In genomic region chr19:42301646-42302204, GRCh38 we compare ENCODE assay signal across 8 cellular contexts. TPM values are rescaled to one million over a fixed set of nuclear protein-coding genes. Genes with fewer than 3 reads are reported as not detected.
DNase-seq lines count a peak whose midpoint lies in the region; ATAC-seq, FAIRE-seq and TF ChIP-seq lines count a peak whose summit lies in the region.

Gene PRR19, plus strand, starts transcription at chr19:42302132. Its CDS starts 7,453 bp downstream, at chr19:42309585.

- ATAC-seq in GM19438 (IDR thresholded peaks at IDR 0.05; ENCODE audit: low read depth, unreplicated experiment) (peak; percentile 17), RWPE2 (ENCODE audit: low read depth) (peak; percentile 40), GM19324 (IDR thresholded peaks at IDR 0.05; ENCODE audit: low FRiP score, unreplicated experiment) (no peak)

- peaks cover 5% of the 10 kb centered on the region for H4K20me1 ChIP-seq in neural cell (ENCODE audit: insufficient read depth)

- H3K36me3 ChIP-seq in BE2C, result peaks cover 4% of the 10 kb centered on the region
- H3K36me3 ChIP-seq in RWPE2 (ENCODE audit: low read depth), result peaks cover 9% of the 10 kb centered on the region
- no peaks in the 10 kb centered on the region for H3K36me3 ChIP-seq in neural cell (ENCODE audit: insufficient read depth, low read length)

- H3K79me2 ChIP-seq in neural cell (replicated peaks; ENCODE audit: insufficient read depth, low read length), result peaks cover 26% of the 10 kb centered on the region

- peak within 1 kb of the TSS; percentile 61 for H3K4me2 ChIP-seq in neural cell (ENCODE audit: low read length)

- H3F3A ChIP-seq in neural cell (ENCODE audit: insufficient read depth, low read length, poor library complexity, severe bottlenecking), result no peaks in the 10 kb centered on the region

- no peak for TF ChIP-seq RAD21 in neural cell (conservative IDR thresholded peaks at IDR 0.05)

- peak within 1 kb of the TSS; percentile 65 for H2AFZ ChIP-seq in neural cell (ENCODE audit: low read depth, low read length)

- H3K27ac ChIP-seq in RWPE2 (ENCODE audit: poor library complexity, severe bottlenecking), result peak within 1 kb of the TSS; percentile 43
- peak within 1 kb of the TSS; percentile 99 for H3K27ac ChIP-seq in neural cell (ENCODE audit: low read length)

- H3K4me3 ChIP-seq in BE2C (ENCODE audit: low read depth, low read length) (peak within 1 kb of the TSS; percentile 76), RWPE2 (ENCODE audit: severe bottlenecking) (peak within 1 kb of the TSS; percentile 54), epithelial cell of esophagus (ENCODE audit: low read length) (peak within 1 kb of the TSS; percentile 61), neural cell (ENCODE audit: low read length) (peak within 1 kb of the TSS; percentile 96)

- H3K4me1 ChIP-seq in BE2C, result peaks cover 13% of the 10 kb centered on the region
- peaks cover 10% of the 10 kb centered on the region for H3K4me1 ChIP-seq in RWPE2 (ENCODE audit: insufficient read depth, poor library complexity, severe bottlenecking)

- no peak for DNase-seq in BE2C
- no peak for DNase-seq in RWPE2 (ENCODE audit: low spot score)
- peak; percentile 42 for DNase-seq in epithelial cell of esophagus (ENCODE audit: low read depth)
- DNase-seq in T-helper 9 cell, result no peak
- DNase-seq in urothelium cell line (ENCODE audit: low spot score), result no peak

- H3K9me3 ChIP-seq in BE2C, result no peaks in the 10 kb centered on the region
- H3K9me3 ChIP-seq in RWPE2 (ENCODE audit: severe bottlenecking), result no peaks in the 10 kb centered on the region
- H3K9me3 ChIP-seq in neural cell (ENCODE audit: low read length), result no peaks in the 10 kb centered on the region

- peak within 1 kb of the TSS; percentile 99 for H3K9ac ChIP-seq in neural cell (ENCODE audit: low read length)

- no peaks in the 10 kb centered on the region for H3K9me2 ChIP-seq in neural cell (ENCODE audit: insufficient read depth, low read length)

- TF ChIP-seq CTCF in BE2C (IDR thresholded peaks at IDR 0.05; ENCODE audit: low read depth, low read length), result no peak
- TF ChIP-seq CTCF in RWPE2 (IDR thresholded peaks at IDR 0.05; ENCODE audit: poor library complexity, severe bottlenecking), result no peak
- TF ChIP-seq CTCF in epithelial cell of esophagus (IDR thresholded peaks at IDR 0.05; ENCODE audit: insufficient read depth, low read depth, low read length, missing control alignments), result no peak
- no peak for TF ChIP-seq CTCF in neural cell (IDR thresholded peaks at IDR 0.05; ENCODE audit: poor library complexity, severe bottlenecking)

- no peak for FAIRE-seq in urothelium cell line (lab: Jason Lieb, UNC)

- TF ChIP-seq EP300 in neural cell (conservative IDR thresholded peaks at IDR 0.05; ENCODE audit: poor library complexity, severe bottlenecking), result no peak

- H3K27me3 ChIP-seq in BE2C (no peaks in the 10 kb centered on the region), RWPE2 (ENCODE audit: insufficient read depth, poor library complexity, severe bottlenecking) (no peaks in the 10 kb centered on the region), neural cell (ENCODE audit: insufficient read depth, low read depth, low read length) (no peaks in the 10 kb centered on the region)

TF ChIP-seq in neural cell, 6 proteins besides CTCF, POLR2A, EP300 and RAD21:
- TF ChIP-seq MXI1 (conservative IDR thresholded peaks at IDR 0.05; ENCODE audit: poor library complexity, severe bottlenecking) (no peak), TAF1 (IDR thresholded peaks at IDR 0.05; ENCODE audit: low read depth) (no peak), SMC3 (conservative IDR thresholded peaks at IDR 0.05; ENCODE audit: poor library complexity) (no peak), EZH2 (IDR thresholded peaks at IDR 0.05; ENCODE audit: borderline replicate concordance, insufficient read depth, low read length, poor library complexity, severe bottlenecking) (no peak), POLR2AphosphoS5 (IDR thresholded peaks at IDR 0.05) (no peak)

RNA-seq across cellular contexts. Expression of gene PRR19, which starts in this region (rescaled TPM):
- polyA plus RNA-seq in BE2C (2012; ENCODE audit: insufficient read depth, insufficient read length, low read depth), result 3.1 TPM
- polyA plus RNA-seq in neural cell, result 1.4 and 2.4 TPM in 2 replicates
- 2.1 and 3.4 TPM in 2 replicates for polyA minus RNA-seq in neural cell
